11 cellular contexts compared by ENCODE assay signal in genomic region chr2:130233066-130233465, GRCh38. TPM values are rescaled to one million over a fixed set of nuclear protein-coding genes. Genes with fewer than 3 reads are reported as not detected.
"Had no signal": no experiment of that assay in that cellular context is flagged by ENCODE, and none has a peak within 500 bp of the region (broad histone marks: within the 10 kb centered on the region; RNA-seq: fewer than 3 reads in every experiment).

No MANE protein-coding gene starts in this region.

RNA-seq across cellular contexts. Expression of gene TUBA3E, which starts 34.8 kb away (rescaled TPM):
- total RNA-seq: stomach, subcutaneous adipose tissue, suprapubic skin, temporal lobe, thoracic aorta, tibial nerve, upper lobe of left lung, upper lobe of right lung, ureter, urinary bladder, vagina had no signal
